In the genomic region with DNA sequence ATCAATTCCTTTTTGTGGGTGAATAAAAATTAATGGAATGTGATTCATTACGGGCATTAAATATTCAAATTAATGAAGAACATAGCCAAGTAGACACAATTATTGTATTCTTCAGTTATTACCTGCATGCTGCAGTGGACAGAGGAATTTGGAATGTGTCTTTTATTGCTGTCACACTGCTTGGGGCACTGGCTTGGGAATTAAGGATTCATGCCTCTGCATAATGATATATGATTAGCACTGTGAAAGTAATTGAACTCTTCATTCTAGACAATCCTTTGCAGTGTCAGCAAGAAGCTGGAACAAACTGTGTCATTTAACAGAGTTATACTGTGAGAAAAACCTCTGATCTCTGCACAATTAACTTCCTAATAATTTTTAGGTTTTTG, we compare ENCODE assay signal across 18 cellular contexts.
DNase-seq lines count a peak whose midpoint lies in the region; ATAC-seq, FAIRE-seq and TF ChIP-seq lines count a peak whose summit lies in the region.
"Had no signal": no experiment of that assay in that cellular context is flagged by ENCODE, and none has a peak within 500 bp of the region (broad histone marks: within the 10 kb centered on the region; RNA-seq: fewer than 3 reads in every experiment).

No MANE protein-coding gene starts in this region.

- H3K36me3 ChIP-seq in K562 (ENCODE audit: control insufficient read depth, insufficient read depth, low read length): no peaks in the 10 kb centered on the region
- no peaks in the 10 kb centered on the region for H3K36me3 ChIP-seq in neural cell (ENCODE audit: insufficient read depth, low read length)
- no peaks in the 10 kb centered on the region for H3K36me3 ChIP-seq in prostate gland

- no TSS peak for BruUV-seq in K562 (replicated peaks; lab: Mats Ljungman, UMichigan)

- TF ChIP-seq EP300 in K562 (IDR thresholded peaks at IDR 0.05; ENCODE audit: low read length) (no peak), neural cell (conservative IDR thresholded peaks at IDR 0.05; ENCODE audit: poor library complexity, severe bottlenecking) (no peak)

- H3K27me3 ChIP-seq in K562 (ENCODE audit: control insufficient read depth in 2 of 2, insufficient read depth in 2 of 2, low read length in 2 of 2) (no peaks in the 10 kb centered on the region), neural cell (ENCODE audit: insufficient read depth, low read depth, low read length) (no peaks in the 10 kb centered on the region), prostate gland (replicated peaks; ENCODE audit: insufficient read depth) (no peaks in the 10 kb centered on the region)

- 2% methylated on average over 1 of the region's 1 CpG for WGBS in K562 (ENCODE audit: insufficient coverage, low coverage, missing lambda C conversion rate)
- WGBS in prostate gland: 33% methylated on average over 1 of the region's 1 CpG

- TF ChIP-seq CTCF in K562 (IDR thresholded peaks at IDR 0.05 in 2 of 3, conservative IDR thresholded peaks at IDR 0.05 in 1 of 3; ENCODE audit: insufficient read depth in 2 of 3, low read depth in 1 of 3, low read length in 3 of 3): no peak
- TF ChIP-seq CTCF in neural cell (IDR thresholded peaks at IDR 0.05; ENCODE audit: poor library complexity, severe bottlenecking): no peak
- no peak for TF ChIP-seq CTCF in prostate gland (IDR thresholded peaks at IDR 0.05)

- no peak for TF ChIP-seq RAD21 in K562 (CRISPR knock-in tag; conservative IDR thresholded peaks at IDR 0.05 in 1 of 2, IDR thresholded peaks at IDR 0.05 in 1 of 2)
- no peak for TF ChIP-seq RAD21 in neural cell (conservative IDR thresholded peaks at IDR 0.05)

- H3K79me2 ChIP-seq in K562 (ENCODE audit: control insufficient read depth, insufficient read depth, low read length) (no peaks in the 10 kb centered on the region), neural cell (replicated peaks; ENCODE audit: insufficient read depth, low read length) (no peaks in the 10 kb centered on the region)

- CTCF ChIA-PET in K562 (lab: Yijun Ruan, JAX; ENCODE audit: low intra/inter-chr PET ratio): no interaction called here

- H3K27ac ChIP-seq in K562 (ENCODE audit: extremely low read depth, low read depth, low read length) (no peak overlapping the region), neural cell (ENCODE audit: low read length) (peak overlapping the region; percentile 3), prostate gland (no peak overlapping the region)

- no peak for FAIRE-seq in K562 (lab: Jason Lieb, UNC)
- FAIRE-seq: A204.1, GM12892, HepG2, HTR-8/SVneo had no signal

- POLR2A ChIA-PET in K562 (lab: Yijun Ruan, JAX): interaction anchor here (1.0 kb wide), 1 partner anchor 46 kb away, joined by 3 read pairs; no protein-coding TSS in a partner anchor

- no peaks in the 10 kb centered on the region for H4K20me1 ChIP-seq in K562 (replicated peaks; ENCODE audit: control insufficient read depth, insufficient read depth, low read length)
- no peaks in the 10 kb centered on the region for H4K20me1 ChIP-seq in neural cell (ENCODE audit: insufficient read depth)

- DNase-seq in NCI-H524 (lab: John Stamatoyannopoulos, UW) (peak; percentile 4 to 63), K562 (ENCODE audit: extremely low read depth in 1 of 4, low spot score in 3 of 4) (no peak), kidney tubule cell (ENCODE audit: low spot score) (peak; percentile 72), NOMO-1 treated with dmso at 0.1 percent for 144 hours (lab: John Stamatoyannopoulos, UW; ENCODE audit: unreplicated experiment) (no peak), NCI-H1417 treated with DMSO at 0.1 percent for 48 hours (lab: John Stamatoyannopoulos, UW) (no peak), prostate gland (ENCODE audit: low spot score) (no peak), HPDE6-E6E7 (ENCODE audit: extremely low spot score) (no peak)
- DNase-seq: C1 segment of cervical spinal cord; CD4-positive, alpha-beta T cell; DND-41; GDM1; H7 had no signal

- H3K9me3 ChIP-seq in K562 (replicated peaks; ENCODE audit: control insufficient read depth, insufficient read depth, low read depth, low read length): no peaks in the 10 kb centered on the region; the same call in 1 of the 2 replicates
- H3K9me3 ChIP-seq in neural cell (ENCODE audit: low read length): no peaks in the 10 kb centered on the region
- no peaks in the 10 kb centered on the region for H3K9me3 ChIP-seq in prostate gland

- intact Hi-C loops in K562 (cut with micrococcal nuclease) (no loop called here), prostate gland (cut with DNase I) (no loop called here)

- H3K9me1 ChIP-seq in K562 (ENCODE audit: control insufficient read depth, insufficient read depth, low read length): no peaks in the 10 kb centered on the region

- ATAC-seq in K562: no peak
- ATAC-seq: GM23338, HepG2 had no signal

- in situ Hi-C loops in K562 (cut with MboI): no loop called here

- H3K9ac ChIP-seq in K562 (ENCODE audit: insufficient read depth in 1 of 2, low read depth in 2 of 2, low read length in 2 of 2) (no peak overlapping the region), neural cell (ENCODE audit: low read length) (no peak overlapping the region)

- no peaks in the 10 kb centered on the region for H3K9me2 ChIP-seq in neural cell (ENCODE audit: insufficient read depth, low read length)

- H3K4me2 ChIP-seq in K562 (ENCODE audit: insufficient read depth, low read length) (no peak overlapping the region), neural cell (ENCODE audit: low read length) (no peak overlapping the region)
- H3K4me2 ChIP-seq: GM23338 had no signal

- no peaks in the 10 kb centered on the region for H3F3A ChIP-seq in neural cell (ENCODE audit: insufficient read depth, low read length, poor library complexity, severe bottlenecking)

- H3K4me1 ChIP-seq in K562 (replicated peaks in 1 of 2; ENCODE audit: control insufficient read depth in 2 of 2, insufficient read depth in 2 of 2, low read length in 2 of 2): no peaks in the 10 kb centered on the region
- no peaks in the 10 kb centered on the region for H3K4me1 ChIP-seq in prostate gland (replicated peaks)

- H3K4me3 ChIP-seq in K562 (no peak overlapping the region), neural cell (ENCODE audit: low read length) (no peak overlapping the region), prostate gland (no peak overlapping the region)
- H3K4me3 ChIP-seq: GM23338 had no signal

- TF ChIP-seq POLR2A in K562 (conservative IDR thresholded peaks at IDR 0.05): no peak
- no peak for TF ChIP-seq POLR2A in prostate gland (IDR thresholded peaks at IDR 0.05)

- H2AFZ ChIP-seq in K562 (ENCODE audit: low read depth, low read length) (no peak overlapping the region), neural cell (ENCODE audit: low read depth, low read length) (no peak overlapping the region)
- H2AFZ ChIP-seq: GM23338 had no signal

TF ChIP-seq in K562, 482 proteins besides CTCF, POLR2A, EP300 and RAD21:
- TF ChIP-seq ZNF507 (tag; conservative IDR thresholded peaks at IDR 0.05) (0 out of 2 replicates have a peak, but pooled peaks have one; percentile 27), CBX1 (IDR thresholded peaks at IDR 0.05; ENCODE audit: low read depth) (no peak)
- TF ChIP-seq, protein P1, sequence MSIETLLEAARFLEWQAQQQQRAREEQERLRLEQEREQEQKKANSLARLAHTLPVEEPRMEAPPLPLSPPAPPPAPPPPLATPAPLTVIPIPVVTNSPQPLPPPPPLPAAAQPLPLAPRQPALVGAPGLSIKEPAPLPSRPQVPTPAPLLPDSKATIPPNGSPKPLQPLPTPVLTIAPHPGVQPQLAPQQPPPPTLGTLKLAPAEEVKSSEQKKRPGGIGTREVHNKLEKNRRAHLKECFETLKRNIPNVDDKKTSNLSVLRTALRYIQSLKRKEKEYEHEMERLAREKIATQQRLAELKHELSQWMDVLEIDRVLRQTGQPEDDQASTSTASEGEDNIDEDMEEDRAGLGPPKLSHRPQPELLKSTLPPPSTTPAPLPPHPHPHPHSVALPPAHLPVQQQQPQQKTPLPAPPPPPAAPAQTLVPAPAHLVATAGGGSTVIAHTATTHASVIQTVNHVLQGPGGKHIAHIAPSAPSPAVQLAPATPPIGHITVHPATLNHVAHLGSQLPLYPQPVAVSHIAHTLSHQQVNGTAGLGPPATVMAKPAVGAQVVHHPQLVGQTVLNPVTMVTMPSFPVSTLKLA (conservative IDR thresholded peaks at IDR 0.05): 0 out of 4 replicates have a peak, but pooled peaks of 1 of the 2 experiments have one; percentile 4

TF ChIP-seq in neural cell, 6 proteins besides CTCF, POLR2A, EP300 and RAD21:
- TF ChIP-seq POLR2AphosphoS5 (IDR thresholded peaks at IDR 0.05) (no peak), SMC3 (conservative IDR thresholded peaks at IDR 0.05; ENCODE audit: poor library complexity) (no peak), EZH2 (IDR thresholded peaks at IDR 0.05; ENCODE audit: borderline replicate concordance, insufficient read depth, low read length, poor library complexity, severe bottlenecking) (no peak), TAF1 (IDR thresholded peaks at IDR 0.05; ENCODE audit: low read depth) (no peak), REST (IDR thresholded peaks at IDR 0.05; ENCODE audit: borderline replicate concordance) (no peak), MXI1 (conservative IDR thresholded peaks at IDR 0.05; ENCODE audit: poor library complexity, severe bottlenecking) (no peak)
TF ChIP-seq in neural cell: peak in this region for 0.

Comparison
In these comparisons a context has a peak if more than half of its experiments do, and no peak if none do; other contexts are left out.
1. DNase-seq: peak in NCI-H524 (2 of 2) and kidney tubule cell (single experiment); none in K562 (0 of 4), NOMO-1 treated with dmso at 0.1 percent for 144 hours (single experiment), NCI-H1417 treated with DMSO at 0.1 percent for 48 hours (single experiment), prostate gland (single experiment) and HPDE6-E6E7 (single experiment).